Comparison of ENCODE assay signal across 16 cellular contexts in the genomic region with DNA sequence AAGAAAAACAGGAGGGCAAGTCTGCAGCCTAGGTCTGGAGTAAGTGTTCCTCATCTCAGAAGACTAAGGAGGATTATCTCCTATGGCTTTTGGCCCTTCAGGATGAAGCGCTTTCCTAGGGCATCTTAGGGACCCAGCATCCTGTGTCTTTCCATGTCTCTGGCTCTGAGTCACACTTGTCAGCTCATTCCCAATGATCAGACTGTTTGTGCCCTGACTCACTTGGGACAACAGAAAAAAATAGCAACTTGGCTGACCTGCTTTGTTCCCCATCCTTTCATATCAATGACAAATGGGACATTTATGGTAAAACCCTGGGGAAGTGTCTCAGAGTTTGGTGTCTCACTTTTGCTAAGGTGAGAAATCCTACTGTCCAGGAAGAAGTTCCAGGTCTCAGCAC.
DNase-seq lines count a peak whose midpoint lies in the region; ATAC-seq, FAIRE-seq and TF ChIP-seq lines count a peak whose summit lies in the region.
"Had no signal": no experiment of that assay in that cellular context is flagged by ENCODE, and none has a peak within 500 bp of the region (broad histone marks: within the 10 kb centered on the region; RNA-seq: fewer than 3 reads in every experiment).

No MANE protein-coding gene starts in this region.

- H4K5ac ChIP-seq in mesendoderm (ENCODE audit: low read length) = no peak overlapping the region

- peak; percentile 85 for DNase-seq in AG20443 (ENCODE audit: low spot score)
- peak; percentile 40 for DNase-seq in NCI-H82 (lab: John Stamatoyannopoulos, UW)
- DNase-seq in bronchial epithelial cell (ENCODE audit: low read depth) = peak; percentile 71
- peak; percentile 25 for DNase-seq in mesendoderm
- DNase-seq in Karpas-422 = no peak
- no peak for DNase-seq in dorsolateral prefrontal cortex
- DNase-seq: activated CD4-positive, alpha-beta T cell treated with anti-CD3 and anti-CD28 coated beads for 4 hours; activated T-cell treated with anti-CD3 and anti-CD28 coated beads, Interleukin-2, amount 50 U/mL, for 72 hours; NCI-H1417; NCI-H226; stimulated activated CD4-positive, alpha-beta T cell treated with anti-CD3 and anti-CD28 coated beads, Interleukin-15, amount 100 ng/mL, for 24 hours; testis had no signal

- H2BK5ac ChIP-seq in mesendoderm (ENCODE audit: low read length) = no peak overlapping the region

- no CpG with 5 or more reads among the region's 1 CpG for WGBS in mesendoderm (ENCODE audit: extremely low coverage, insufficient coverage, low lambda C conversion rate)

- no peak overlapping the region for H3K56ac ChIP-seq in mesendoderm (ENCODE audit: low read length)

- H3K4ac ChIP-seq in mesendoderm (ENCODE audit: low read depth, low read length) = no peak overlapping the region

- no peaks in the 10 kb centered on the region for H3K79me1 ChIP-seq in mesendoderm (ENCODE audit: low read length)

- TF ChIP-seq CTCF in bronchial epithelial cell (IDR thresholded peaks at IDR 0.05; ENCODE audit: insufficient read depth, low read length, severe bottlenecking) (no peak), dorsolateral prefrontal cortex (IDR thresholded peaks at IDR 0.05 in 54 of 56, conservative IDR thresholded peaks at IDR 0.05 in 2 of 56; ENCODE audit: low read depth in 1 of 56, partially characterized antibody in 56 of 56) (no peak)

- no peak overlapping the region for H3K9ac ChIP-seq in mesendoderm (ENCODE audit: low read length)
- H3K9ac ChIP-seq in Karpas-422 (ENCODE audit: low read length) = no peak overlapping the region
- H3K9ac ChIP-seq: BLaER1 treated with 17β-estradiol and CSF1 and Interleukin-3, amounts not matched to agents 10 nM and 100 nM had no signal

- no peak overlapping the region for H3K4me2 ChIP-seq in mesendoderm (ENCODE audit: low read length)
- no peak overlapping the region for H3K4me2 ChIP-seq in Karpas-422 (ENCODE audit: low read depth, low read length, poor library complexity, severe bottlenecking)
- H3K4me2 ChIP-seq: BLaER1 treated with 17β-estradiol and CSF1 and Interleukin-3, amounts not matched to agents 10 nM and 100 nM had no signal

- H3K23ac ChIP-seq in mesendoderm (ENCODE audit: low read length) = no peak overlapping the region

- ATAC-seq in HG03095 (IDR thresholded peaks at IDR 0.05; ENCODE audit: unreplicated experiment) (no peak), GM21526 (IDR thresholded peaks at IDR 0.05; ENCODE audit: low FRiP score, unreplicated experiment) (no peak)
- ATAC-seq: activated T-cell treated with anti-CD3 and anti-CD28 coated beads, Interleukin-2, amount 50 U/mL, for 72 hours had no signal

- no peak overlapping the region for H4K8ac ChIP-seq in mesendoderm (ENCODE audit: low read depth, low read length)

- H3K27ac ChIP-seq in mesendoderm (ENCODE audit: low read depth, low read length) (no peak overlapping the region), Karpas-422 (ENCODE audit: low read length) (no peak overlapping the region), dorsolateral prefrontal cortex (no peak overlapping the region)
- H3K27ac ChIP-seq: adrenal gland; BLaER1 treated with 17β-estradiol and CSF1 and Interleukin-3, amounts not matched to agents 10 nM and 100 nM; testis had no signal

- no peak overlapping the region for H2AFZ ChIP-seq in Karpas-422 (ENCODE audit: low read length)

- intact Hi-C loops in dorsolateral prefrontal cortex (cut with DNase I) = no loop called here

- H2BK15ac ChIP-seq in mesendoderm (replicated peaks; ENCODE audit: low read depth) = no peak overlapping the region

- no peak overlapping the region for H2AK5ac ChIP-seq in mesendoderm (ENCODE audit: low read length)

- H3K4me3 ChIP-seq in bronchial epithelial cell (ENCODE audit: low read depth, low read length) = no peak overlapping the region
- H3K4me3 ChIP-seq in mesendoderm (ENCODE audit: low read length) = no peak overlapping the region
- no peak overlapping the region for H3K4me3 ChIP-seq in Karpas-422 (ENCODE audit: low read length)
- no peak overlapping the region for H3K4me3 ChIP-seq in dorsolateral prefrontal cortex
- H3K4me3 ChIP-seq: adrenal gland; BLaER1 treated with 17β-estradiol and CSF1 and Interleukin-3, amounts not matched to agents 10 nM and 100 nM; testis had no signal

- H3K18ac ChIP-seq in mesendoderm (ENCODE audit: low read length) = no peak overlapping the region

- no peaks in the 10 kb centered on the region for H3K79me2 ChIP-seq in mesendoderm (ENCODE audit: control insufficient read depth, insufficient read depth, low read length)
- no peaks in the 10 kb centered on the region for H3K79me2 ChIP-seq in Karpas-422 (ENCODE audit: low read length)

- no peaks in the 10 kb centered on the region for H3K9me2 ChIP-seq in Karpas-422 (replicated peaks; ENCODE audit: insufficient read depth, low read length)

- H4K20me1 ChIP-seq in Karpas-422 (ENCODE audit: insufficient read depth, low read depth, low read length) = no peaks in the 10 kb centered on the region
- H4K20me1 ChIP-seq: BLaER1 treated with 17β-estradiol and CSF1 and Interleukin-3, amounts not matched to agents 10 nM and 100 nM had no signal

- no peak for FAIRE-seq in bronchial epithelial cell (lab: Jason Lieb, UNC)

- H3K27me3 ChIP-seq in bronchial epithelial cell (ENCODE audit: control insufficient read depth, insufficient read depth, low read length) = no peaks in the 10 kb centered on the region
- no peaks in the 10 kb centered on the region for H3K27me3 ChIP-seq in mesendoderm (ENCODE audit: insufficient read depth, low read length, poor library complexity)
- H3K27me3 ChIP-seq in Karpas-422 (ENCODE audit: low read length) = no peaks in the 10 kb centered on the region
- no peaks in the 10 kb centered on the region for H3K27me3 ChIP-seq in dorsolateral prefrontal cortex
- H3K27me3 ChIP-seq: adrenal gland; BLaER1 treated with 17β-estradiol and CSF1 and Interleukin-3, amounts not matched to agents 10 nM and 100 nM; testis had no signal

- no peaks in the 10 kb centered on the region for H3K36me3 ChIP-seq in bronchial epithelial cell (ENCODE audit: control insufficient read depth, insufficient read depth, low read length)
- no peaks in the 10 kb centered on the region for H3K36me3 ChIP-seq in mesendoderm (ENCODE audit: control insufficient read depth, insufficient read depth, low read length)
- no peaks in the 10 kb centered on the region for H3K36me3 ChIP-seq in Karpas-422 (ENCODE audit: insufficient read depth, low read length)
- H3K36me3 ChIP-seq: adrenal gland had no signal

- H2BK120ac ChIP-seq in mesendoderm (ENCODE audit: low read depth, low read length) = no peak overlapping the region

- no peaks in the 10 kb centered on the region for H3K9me3 ChIP-seq in Karpas-422 (ENCODE audit: low read length)
- H3K9me3 ChIP-seq: adrenal gland; BLaER1 treated with 17β-estradiol and CSF1 and Interleukin-3, amounts not matched to agents 10 nM and 100 nM; testis had no signal

- no peaks in the 10 kb centered on the region for H3K4me1 ChIP-seq in mesendoderm (ENCODE audit: control insufficient read depth, low read depth, low read length)
- H3K4me1 ChIP-seq in Karpas-422 (ENCODE audit: low read length) = no peaks in the 10 kb centered on the region
- H3K4me1 ChIP-seq: adrenal gland, testis had no signal

Comparison
In these comparisons a context has a peak if more than half of its experiments do, and no peak if none do; other contexts are left out.
1. DNase-seq: peak in AG20443 (single experiment), NCI-H82 (single experiment), bronchial epithelial cell (single experiment) and mesendoderm (single experiment); none in Karpas-422 (single experiment) and dorsolateral prefrontal cortex (0 of 10).